ENCODE assay signal across 24 cellular contexts in genomic region chr6:126432564-126432963, GRCh38.
DNase-seq lines count a peak whose midpoint lies in the region; ATAC-seq and TF ChIP-seq lines count a peak whose summit lies in the region.
"Had no signal": no experiment of that assay in that cellular context is flagged by ENCODE, and none has a peak within 500 bp of the region (broad histone marks: within the 10 kb centered on the region; RNA-seq: fewer than 3 reads in every experiment).

No MANE protein-coding gene starts in this region.

- H3K9ac ChIP-seq in SK-N-SH, result no peak overlapping the region
- H3K9ac ChIP-seq: BLaER1 had no signal

- TF ChIP-seq RAD21 in SK-N-SH (IDR thresholded peaks at IDR 0.05; ENCODE audit: low read length), result no peak

- no peaks in the 10 kb centered on the region for H3K9me2 ChIP-seq in SK-N-SH

- H3K36me3 Mint-ChIP-seq in stimulated activated memory B cell treated with anti-CD40 and anti-IgM and Interleukin-4, amounts not matched to agents 10 μg/mL and 1 μg/mL and 100 μg/mL, for 72 hours, result no peaks in the 10 kb centered on the region
- H3K36me3 Mint-ChIP-seq: CD14-positive monocyte; CD4-positive, alpha-beta memory T cell; CD4-positive, CD25-positive, alpha-beta regulatory T cell; CD8-positive, alpha-beta memory T cell had no signal

- H3K27me3 ChIP-seq in SK-N-SH (ENCODE audit: insufficient read depth), result no peaks in the 10 kb centered on the region
- H3K27me3 ChIP-seq: BE2C, BLaER1 had no signal

- no peaks in the 10 kb centered on the region for H3K36me3 ChIP-seq in SK-N-SH (replicated peaks in 1 of 2; ENCODE audit: control insufficient read depth in 1 of 2, insufficient read depth in 2 of 2, low read length in 1 of 2)
- H3K36me3 ChIP-seq: BE2C, BLaER1 had no signal

- TF ChIP-seq CTCF in SK-N-SH (IDR thresholded peaks at IDR 0.05), result no peak

- no peaks in the 10 kb centered on the region for H3K4me1 Mint-ChIP-seq in stimulated activated memory B cell treated with anti-CD40 and anti-IgM and Interleukin-4, amounts not matched to agents 10 μg/mL and 1 μg/mL and 100 μg/mL, for 72 hours
- H3K4me1 Mint-ChIP-seq: CD14-positive monocyte; CD4-positive, CD25-positive, alpha-beta regulatory T cell; CD8-positive, alpha-beta memory T cell had no signal

- H3K27ac Mint-ChIP-seq in stimulated activated memory B cell treated with anti-CD40 and anti-IgM and Interleukin-4, amounts not matched to agents 10 μg/mL and 1 μg/mL and 100 μg/mL, for 72 hours, result no peak overlapping the region
- H3K27ac Mint-ChIP-seq: CD14-positive monocyte; CD4-positive, alpha-beta memory T cell; CD4-positive, CD25-positive, alpha-beta regulatory T cell; CD8-positive, alpha-beta memory T cell had no signal

- TF ChIP-seq EP300 in SK-N-SH (IDR thresholded peaks at IDR 0.05; ENCODE audit: borderline replicate concordance in 1 of 2, low read depth in 1 of 2, low read length in 1 of 2), result 0 out of 4 replicates have a peak, but pooled peaks of 1 of the 2 experiments have one; percentile 8

- no peaks in the 10 kb centered on the region; a peak in 2 of 4 replicates for H3K4me1 ChIP-seq in SK-N-SH (ENCODE audit: control insufficient read depth in 1 of 2, insufficient read depth in 2 of 2, low read depth in 1 of 2, low read length in 1 of 2)
- H3K4me1 ChIP-seq: BLaER1 had no signal

- no peak for ATAC-seq in SK-N-SH treated with all-trans-retinoic acid at 6 μM for 48 hours
- peak; percentile 24 for ATAC-seq in left lobe of liver
- peak; percentile 51 for ATAC-seq in stimulated activated memory B cell treated with anti-CD40 and anti-IgM and Interleukin-4, amounts not matched to agents 10 μg/mL and 1 μg/mL and 100 μg/mL, for 72 hours
- ATAC-seq in GM21825 (IDR thresholded peaks at IDR 0.05; ENCODE audit: unreplicated experiment), result no peak
- ATAC-seq: GM12878 had no signal

- H2AFZ ChIP-seq in SK-N-SH (ENCODE audit: low read depth), result no peak overlapping the region

- peak overlapping the region in 1 of 2 experiments; percentile 58; a peak in 1 of 4 replicates for H3K27ac ChIP-seq in SK-N-SH (ENCODE audit: low read depth in 2 of 2, low read length in 1 of 2)
- H3K27ac ChIP-seq: BLaER1 had no signal

- H3K9me3 ChIP-seq in SK-N-SH, result no peaks in the 10 kb centered on the region
- H3K9me3 ChIP-seq: BE2C, BLaER1 had no signal

- POLR2A ChIA-PET in SK-N-SH (lab: Yijun Ruan, JAX), result no interaction called here

- H3K79me2 ChIP-seq in SK-N-SH (ENCODE audit: insufficient read depth), result no peaks in the 10 kb centered on the region

- no peaks in the 10 kb centered on the region for H3K27me3 Mint-ChIP-seq in stimulated activated memory B cell treated with anti-CD40 and anti-IgM and Interleukin-4, amounts not matched to agents 10 μg/mL and 1 μg/mL and 100 μg/mL, for 72 hours
- H3K27me3 Mint-ChIP-seq: CD4-positive, alpha-beta memory T cell; CD4-positive, CD25-positive, alpha-beta regulatory T cell; CD8-positive, alpha-beta memory T cell had no signal

- DNase-seq in SK-N-SH (peak; percentile 9), left lobe of liver (ENCODE audit: low spot score) (no peak)
- DNase-seq in activated CD4-positive, CD25-positive, alpha-beta regulatory T cell treated with anti-CD3 and anti-CD28 coated beads, Interleukin-2, amount 50 U/mL, for 72 hours, result no peak
- DNase-seq: 8988T; ACHN; BE2C; C1 segment of cervical spinal cord; CD4-positive, alpha-beta memory T cell; CD4-positive, CD25-positive, alpha-beta regulatory T cell; CD8-positive, alpha-beta memory T cell; COR-L47; DMS 273 treated with DMSO at 0.1 percent for 48 hours; DMS153; DMS53; DMS79; DND-41; EL; GDM1 had no signal

- no peak overlapping the region for H3K4me2 ChIP-seq in SK-N-SH
- H3K4me2 ChIP-seq: BLaER1 had no signal

- no peak overlapping the region for H3K4me3 ChIP-seq in SK-N-SH (ENCODE audit: low read depth in 2 of 2, low read length in 1 of 2)
- H3K4me3 ChIP-seq: BLaER1, GM12878 had no signal

- CTCF ChIA-PET in SK-N-SH (lab: Yijun Ruan, JAX), result no interaction called here

- no peaks in the 10 kb centered on the region for H3F3A ChIP-seq in SK-N-SH (replicated peaks; ENCODE audit: insufficient read depth)

- no peak overlapping the region for H3K4me3 Mint-ChIP-seq in stimulated activated memory B cell treated with anti-CD40 and anti-IgM and Interleukin-4, amounts not matched to agents 10 μg/mL and 1 μg/mL and 100 μg/mL, for 72 hours
- H3K4me3 Mint-ChIP-seq: CD14-positive monocyte; CD4-positive, alpha-beta memory T cell; CD4-positive, CD25-positive, alpha-beta regulatory T cell; CD8-positive, alpha-beta memory T cell had no signal

- H4K20me1 ChIP-seq in SK-N-SH (ENCODE audit: insufficient read depth), result no peaks in the 10 kb centered on the region
- H4K20me1 ChIP-seq: BLaER1 had no signal

- H3K9me3 Mint-ChIP-seq in stimulated activated memory B cell treated with anti-CD40 and anti-IgM and Interleukin-4, amounts not matched to agents 10 μg/mL and 1 μg/mL and 100 μg/mL, for 72 hours, result no peaks in the 10 kb centered on the region
- H3K9me3 Mint-ChIP-seq: CD4-positive, CD25-positive, alpha-beta regulatory T cell had no signal

TF ChIP-seq in SK-N-SH, 30 proteins besides CTCF, POLR2A, EP300 and RAD21:
- TF ChIP-seq TEAD4 (IDR thresholded peaks at IDR 0.05; ENCODE audit: borderline replicate concordance, insufficient read depth) (no peak), GATA2 (CRISPR knock-in tag; IDR thresholded peaks at IDR 0.05) (peak; percentile 24)

TF ChIP-seq in SK-N-SH treated with all-trans-retinoic acid at 6 μM for 48 hours, 23 proteins besides CTCF, POLR2A, EP300 and RAD21:
- TF ChIP-seq RARB (CRISPR knock-in tag; IDR thresholded peaks at IDR 0.05) (no peak), TOX (CRISPR knock-in tag; IDR thresholded peaks at IDR 0.05; ENCODE audit: borderline replicate concordance) (no peak), TCF4 (CRISPR knock-in tag; IDR thresholded peaks at IDR 0.05; ENCODE audit: borderline replicate concordance) (no peak), ISL1 (CRISPR knock-in tag; IDR thresholded peaks at IDR 0.05) (no peak), TSHZ2 (CRISPR knock-in tag; IDR thresholded peaks at IDR 0.05) (no peak), BACH2 (CRISPR knock-in tag; IDR thresholded peaks at IDR 0.05; ENCODE audit: borderline replicate concordance) (no peak)

Comparison
In these comparisons a context has a peak if more than half of its experiments do, and no peak if none do; other contexts are left out.
1. ATAC-seq: peak in left lobe of liver (single experiment) and stimulated activated memory B cell treated with anti-CD40 and anti-IgM and Interleukin-4, amounts not matched to agents 10 μg/mL and 1 μg/mL and 100 μg/mL, for 72 hours (single experiment); none in SK-N-SH treated with all-trans-retinoic acid at 6 μM for 48 hours (single experiment) and GM21825 (single experiment).